ENCODE assay signal across 1 cellular context in genomic region chr19:49690073-49690655, GRCh38.
TF ChIP-seq lines count a peak whose summit lies in the region.

No MANE protein-coding gene starts in this region.

TF ChIP-seq in HepG2, 621 proteins besides CTCF, POLR2A, EP300 and RAD21:
- TF ChIP-seq MIER3 (CRISPR knock-in tag; IDR thresholded peaks at IDR 0.05; ENCODE audit: borderline replicate concordance) (no peak), MXD3 (CRISPR knock-in tag; IDR thresholded peaks at IDR 0.05) (no peak), GABPA (IDR thresholded peaks at IDR 0.05; ENCODE audit: low read depth, low read length) (no peak), GABPA (CRISPR knock-in tag; IDR thresholded peaks at IDR 0.05; ENCODE audit: low read depth) (no peak), FOXA3 (CRISPR knock-in tag; IDR thresholded peaks at IDR 0.05) (no peak), PBX2 (CRISPR knock-in tag; IDR thresholded peaks at IDR 0.05) (no peak), RBFOX2 (IDR thresholded peaks at IDR 0.05; ENCODE audit: low read depth, low read length) (peak; percentile 46; the same call in 1 of the 2 replicates)
TF ChIP-seq in HepG2: peak in this region for 1.
